In the genomic region with DNA sequence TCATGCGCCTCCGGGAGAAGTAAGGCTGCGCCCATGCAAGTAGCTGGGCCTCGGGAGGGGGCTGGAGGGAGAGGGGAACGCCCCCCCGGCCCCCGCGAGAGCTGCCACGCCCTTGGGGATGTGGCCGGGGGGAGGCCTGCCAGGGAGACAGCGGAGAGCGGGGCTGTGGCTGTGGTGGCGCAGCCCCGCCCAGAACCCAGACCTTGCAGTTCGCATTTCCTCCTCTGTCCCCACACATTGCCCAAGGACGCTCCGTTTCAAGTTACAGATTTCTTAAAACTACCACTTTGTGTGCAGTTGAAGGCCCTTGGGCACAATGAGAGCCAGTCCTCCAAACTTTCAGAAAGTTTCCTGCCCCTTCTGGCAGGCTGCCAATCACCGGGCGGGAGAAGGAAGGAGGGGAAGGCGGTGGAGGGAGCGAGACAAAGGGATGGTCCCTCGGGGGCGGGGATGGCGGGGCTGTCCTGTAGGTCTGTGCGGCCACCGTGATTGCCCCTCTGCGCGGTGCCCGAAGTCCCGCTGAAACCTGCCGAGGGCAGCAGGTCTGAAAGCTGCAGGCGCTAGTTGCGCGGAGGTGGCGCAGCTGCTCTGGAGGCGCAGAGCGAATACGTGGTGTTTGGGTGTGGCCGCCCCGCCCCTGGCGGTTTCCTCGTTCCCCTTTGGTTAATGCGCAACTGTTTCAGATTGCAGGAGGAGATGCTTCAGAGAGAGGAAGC, we compare ENCODE assay signal across 8 cellular contexts. TPM values are rescaled to one million over a fixed set of nuclear protein-coding genes. Genes with fewer than 3 reads are reported as not detected.
A peak's percentile ranks its signal among the peaks of the same experiment; 100 is the strongest.
DNase-seq lines count a peak whose midpoint lies in the region; ATAC-seq and TF ChIP-seq lines count a peak whose summit lies in the region.

No MANE protein-coding gene starts in this region.

- no CpG with 5 or more reads among the region's 43 CpGs for WGBS in neuronal stem cell (ENCODE audit: extremely low coverage in 2 of 2, insufficient read length in 2 of 2, insufficient replicate concordance in 1 of 2), 2 donors

- no peaks in the 10 kb centered on the region for H3F3A ChIP-seq in PC-3 (ENCODE audit: low read length, unreplicated experiment)

- no peaks in the 10 kb centered on the region for H3K27me3 Mint-ChIP-seq in CD4-positive, alpha-beta memory T cell
- no peaks in the 10 kb centered on the region for H3K27me3 Mint-ChIP-seq in activated T-helper 1 cell treated with anti-CD3 and anti-CD28 coated beads, Interleukin-12 subunit alpha, Interleukin-12 subunit beta, Interleukin-2, Interleukin-4 antibody, amounts not matched to agents 30 ng/mL and 10 ng/mL and 1 ng/mL, durations not matched to agents 14 hours and 24 hours and 36 hours (ENCODE audit: insufficient read depth)

- peaks cover 0 to 10% (median 0%) of the 10 kb centered on the region in 8 donors for H3K9me3 Mint-ChIP-seq in CD4-positive, alpha-beta memory T cell
- no peaks in the 10 kb centered on the region for H3K9me3 Mint-ChIP-seq in activated T-helper 1 cell treated with anti-CD3 and anti-CD28 coated beads, Interleukin-12 subunit alpha, Interleukin-12 subunit beta, Interleukin-2, Interleukin-4 antibody, amounts not matched to agents 30 ng/mL and 10 ng/mL and 1 ng/mL, durations not matched to agents 14 hours and 24 hours and 36 hours

- H3K36me3 Mint-ChIP-seq in CD4-positive, alpha-beta memory T cell: peaks cover 30 to 74% of the 10 kb centered on the region in 2 donors
- H3K36me3 Mint-ChIP-seq in activated T-helper 1 cell treated with anti-CD3 and anti-CD28 coated beads, Interleukin-12 subunit alpha, Interleukin-12 subunit beta, Interleukin-2, Interleukin-4 antibody, amounts not matched to agents 30 ng/mL and 10 ng/mL and 1 ng/mL, durations not matched to agents 14 hours and 24 hours and 36 hours (ENCODE audit: low read depth): peaks cover 39% of the 10 kb centered on the region

- H2AFZ ChIP-seq in PC-3 (ENCODE audit: low read length) (peak overlapping the region; percentile 73), neuronal stem cell (ENCODE audit: low read length) (no peak overlapping the region)

- BruUV-seq in PC-3 (replicated peaks; lab: Mats Ljungman, UMichigan): no TSS peak

- no peaks in the 10 kb centered on the region for H3K9me3 ChIP-seq in CD4-positive, alpha-beta memory T cell (ENCODE audit: control insufficient read depth in 1 of 2, low read length in 2 of 2)
- no peaks in the 10 kb centered on the region for H3K9me3 ChIP-seq in PC-3 (ENCODE audit: low read length)
- no peaks in the 10 kb centered on the region for H3K9me3 ChIP-seq in neuronal stem cell (replicated peaks in 1 of 2; ENCODE audit: control insufficient read depth in 2 of 2, insufficient read depth in 1 of 2, low read depth in 1 of 2, low read length in 2 of 2)
- no peaks in the 10 kb centered on the region for H3K9me3 ChIP-seq in thoracic aorta

- H2BK15ac ChIP-seq in neuronal stem cell (ENCODE audit: low read length): peak overlapping the region; percentile 99

- no peak overlapping the region for H3K4ac ChIP-seq in neuronal stem cell (ENCODE audit: low read length)

- H3K4me1 ChIP-seq in CD4-positive, alpha-beta memory T cell (ENCODE audit: insufficient read depth, low read length): peaks cover 65% of the 10 kb centered on the region
- peaks cover 10% of the 10 kb centered on the region for H3K4me1 ChIP-seq in PC-3 (ENCODE audit: insufficient read depth, low read length)
- peaks cover 9 to 33% of the 10 kb centered on the region in 2 donors for H3K4me1 ChIP-seq in neuronal stem cell (ENCODE audit: control insufficient read depth in 2 of 2, insufficient read depth in 1 of 2, low read depth in 1 of 2, low read length in 2 of 2)
- H3K4me1 ChIP-seq in thoracic aorta (ENCODE audit: control insufficient read depth in 1 of 2, low read depth in 2 of 2): peaks cover 39 to 49% of the 10 kb centered on the region in 2 donors

- no peak overlapping the region for H2BK120ac ChIP-seq in neuronal stem cell (ENCODE audit: low read depth, low read length)

- H2BK5ac ChIP-seq in neuronal stem cell (ENCODE audit: low read length): peak overlapping the region; percentile 92

- H3K23ac ChIP-seq in neuronal stem cell (ENCODE audit: low read depth, low read length, poor library complexity): peak overlapping the region; percentile 40

- POLR2A ChIA-PET in CD4-positive, alpha-beta memory T cell (lab: Charles Lee; ENCODE audit: partially characterized antibody): interaction anchor here (0.6 to 15.7 kb wide), 45 partner anchors 8 to 1371 kb away, joined by 3 to 483 read pairs (median 5); partner anchors contain the start of genes RSU1, ST8SIA6, STAM and TRDMT1
- POLR2A ChIA-PET in PC-3 (lab: Charles Lee; ENCODE audit: unreplicated experiment): interaction anchor here (0.6 to 1.6 kb wide), 3 partner anchors 15 to 24 kb away, joined by 6 to 9 read pairs (median 7); no protein-coding TSS in a partner anchor

- H3K18ac ChIP-seq in neuronal stem cell (ENCODE audit: low read length): peak overlapping the region; percentile 99

- peaks cover 35 to 94% (median 59%) of the 10 kb centered on the region in 4 donors for H3K4me1 Mint-ChIP-seq in CD4-positive, alpha-beta memory T cell
- peaks cover 60% of the 10 kb centered on the region for H3K4me1 Mint-ChIP-seq in activated T-helper 1 cell treated with anti-CD3 and anti-CD28 coated beads, Interleukin-12 subunit alpha, Interleukin-12 subunit beta, Interleukin-2, Interleukin-4 antibody, amounts not matched to agents 30 ng/mL and 10 ng/mL and 1 ng/mL, durations not matched to agents 14 hours and 24 hours and 36 hours (ENCODE audit: low read depth)

- CTCF ChIA-PET in CD4-positive, alpha-beta memory T cell (lab: Charles Lee; ENCODE audit: partially characterized antibody): interaction anchor here (0.8 to 7.9 kb wide), 21 partner anchors 8 to 415 kb away, joined by 3 to 60 read pairs (median 5); partner anchors contain the start of genes RSU1 and TRDMT1
- CTCF ChIA-PET in PC-3 (lab: Charles Lee): interaction anchor here (0.6 to 0.7 kb wide), 2 partner anchors 30 to 154 kb away, joined by 4 to 6 read pairs; no protein-coding TSS in a partner anchor

- peaks cover 31% of the 10 kb centered on the region for H3K79me2 ChIP-seq in PC-3 (ENCODE audit: low read length)

- H4K8ac ChIP-seq in neuronal stem cell (ENCODE audit: low read depth, low read length): no peak overlapping the region

- H3K27ac Mint-ChIP-seq in CD4-positive, alpha-beta memory T cell: peak overlapping the region; percentile 96 to 100 (median 99)
- H3K27ac Mint-ChIP-seq in activated T-helper 1 cell treated with anti-CD3 and anti-CD28 coated beads, Interleukin-12 subunit alpha, Interleukin-12 subunit beta, Interleukin-2, Interleukin-4 antibody, amounts not matched to agents 30 ng/mL and 10 ng/mL and 1 ng/mL, durations not matched to agents 14 hours and 24 hours and 36 hours: peak overlapping the region; percentile 99

- H2AK5ac ChIP-seq in neuronal stem cell (ENCODE audit: low read depth, low read length): peak overlapping the region; percentile 99

- TF ChIP-seq CTCF in PC-3 (conservative IDR thresholded peaks at IDR 0.05; ENCODE audit: low read depth, low read length): no peak
- TF ChIP-seq CTCF in fibroblast of the aortic adventitia (IDR thresholded peaks at IDR 0.05; ENCODE audit: insufficient read depth, low read length): peak; percentile 25
- no peak for TF ChIP-seq CTCF in thoracic aorta (IDR thresholded peaks at IDR 0.05)

- H3K14ac ChIP-seq in neuronal stem cell (ENCODE audit: low read length): peak overlapping the region; percentile 100

- H3K4me2 ChIP-seq in PC-3 (ENCODE audit: low read length) (peak overlapping the region; percentile 75), neuronal stem cell (ENCODE audit: insufficient read depth, low read length, poor library complexity, severe bottlenecking) (peak overlapping the region; percentile 85)

- ATAC-seq in GM19438 (IDR thresholded peaks at IDR 0.05; ENCODE audit: low read depth, unreplicated experiment) (peak; percentile 55), HG03521 (IDR thresholded peaks at IDR 0.05; ENCODE audit: unreplicated experiment) (peak; percentile 48), PC-3 (peak; percentile 23), thoracic aorta (ENCODE audit: insufficient number of reproducible peaks, low FRiP score, low read depth) (peak; percentile 2)

- peak overlapping the region; percentile 98 for H3K27ac ChIP-seq in CD4-positive, alpha-beta memory T cell (ENCODE audit: low read depth, low read length)
- H3K27ac ChIP-seq in PC-3 (ENCODE audit: low read length) (peak overlapping the region; percentile 84), neuronal stem cell (replicated peaks; ENCODE audit: low read length) (peak overlapping the region; percentile 29), thoracic aorta (peak overlapping the region; percentile 94 to 99)

- peaks cover 41% of the 10 kb centered on the region for H3K36me3 ChIP-seq in CD4-positive, alpha-beta memory T cell (ENCODE audit: insufficient read depth, low read length)
- H3K36me3 ChIP-seq in PC-3 (ENCODE audit: low read depth, low read length): peaks cover 21% of the 10 kb centered on the region
- H3K36me3 ChIP-seq in neuronal stem cell (replicated peaks in 1 of 2; ENCODE audit: control insufficient read depth in 2 of 2, insufficient read depth in 2 of 2, low read length in 2 of 2): peaks cover 21 to 57% of the 10 kb centered on the region in 2 donors
- H3K36me3 ChIP-seq in thoracic aorta: peaks cover 47% of the 10 kb centered on the region

- peak overlapping the region; percentile 88 to 99 (median 98) for H3K4me3 Mint-ChIP-seq in CD4-positive, alpha-beta memory T cell
- peak overlapping the region; percentile 92 for H3K4me3 Mint-ChIP-seq in activated T-helper 1 cell treated with anti-CD3 and anti-CD28 coated beads, Interleukin-12 subunit alpha, Interleukin-12 subunit beta, Interleukin-2, Interleukin-4 antibody, amounts not matched to agents 30 ng/mL and 10 ng/mL and 1 ng/mL, durations not matched to agents 14 hours and 24 hours and 36 hours

- peaks cover 5% of the 10 kb centered on the region for H3K79me1 ChIP-seq in neuronal stem cell (ENCODE audit: low read depth, low read length)

- intact Hi-C loops in CD4-positive, alpha-beta memory T cell (cut with micrococcal nuclease): loop anchor here (1.0 to 2.0 kb wide), 13 partner anchors 24 to 1429 kb away; partner anchors contain the start of genes ARL5B, NSUN6, PTER and RSU1
- intact Hi-C loops in PC-3 (cut with micrococcal nuclease): loop anchor here (1.0 to 5.0 kb wide), 2 partner anchors 30 to 153 kb away; no protein-coding TSS in a partner anchor
- intact Hi-C loops in activated T-helper 1 cell treated with anti-CD3 and anti-CD28 coated beads, Interleukin-12 subunit alpha, Interleukin-12 subunit beta, Interleukin-2, Interleukin-4 antibody, amounts not matched to agents 30 ng/mL and 10 ng/mL and 1 ng/mL, durations not matched to agents 14 hours and 24 hours and 36 hours (cut with micrococcal nuclease): loop anchor here (1.0 to 5.0 kb wide), 8 partner anchors 29 to 1033 kb away; partner anchors contain the start of genes PTER, STAM and TRDMT1

- DNase-seq in CD4-positive, alpha-beta memory T cell: peak; percentile 93 to 96 (median 94)
- DNase-seq in PC-3 (peak; percentile 70), fibroblast of the aortic adventitia (ENCODE audit: low read depth) (peak; percentile 76), neuronal stem cell (ENCODE audit: low spot score) (peak; percentile 73), thoracic aorta (ENCODE audit: low spot score) (no peak)
- DNase-seq in activated T-helper 1 cell treated with anti-CD3 and anti-CD28 coated beads, Interleukin-12 subunit alpha, Interleukin-12 subunit beta, Interleukin-2, Interleukin-4 antibody, amounts not matched to agents 30 ng/mL and 10 ng/mL and 1 ng/mL, durations not matched to agents 14 hours and 24 hours and 36 hours (ENCODE audit: low spot score): peak; percentile 90

- no peak overlapping the region for H2BK12ac ChIP-seq in neuronal stem cell (ENCODE audit: low read length)

- H3K27me3 ChIP-seq in CD4-positive, alpha-beta memory T cell (ENCODE audit: insufficient read depth, low read length): no peaks in the 10 kb centered on the region
- no peaks in the 10 kb centered on the region for H3K27me3 ChIP-seq in PC-3 (ENCODE audit: low read length)
- no peaks in the 10 kb centered on the region for H3K27me3 ChIP-seq in neuronal stem cell (ENCODE audit: control insufficient read depth in 3 of 3, insufficient read depth in 3 of 3, low read depth in 1 of 3, low read length in 3 of 3)
- no peaks in the 10 kb centered on the region for H3K27me3 ChIP-seq in thoracic aorta (replicated peaks; ENCODE audit: insufficient read depth)

- peaks cover 16% of the 10 kb centered on the region for H4K20me1 ChIP-seq in PC-3 (ENCODE audit: low read length)

- H3K9ac ChIP-seq in PC-3 (ENCODE audit: low read length): peak overlapping the region; percentile 90
- peak overlapping the region; percentile 100 for H3K9ac ChIP-seq in neuronal stem cell (ENCODE audit: low read depth, low read length, poor library complexity)

- H4K91ac ChIP-seq in neuronal stem cell (ENCODE audit: low read depth, low read length, poor library complexity): no peak overlapping the region

- H3K9me2 ChIP-seq in PC-3 (replicated peaks; ENCODE audit: low read length): no peaks in the 10 kb centered on the region

- H3K4me3 ChIP-seq in CD4-positive, alpha-beta memory T cell (ENCODE audit: low read length in 2 of 2): peak overlapping the region; percentile 85 to 91
- H3K4me3 ChIP-seq in PC-3 (ENCODE audit: low read length): peak overlapping the region; percentile 87
- H3K4me3 ChIP-seq in fibroblast of the aortic adventitia (ENCODE audit: low read depth, low read length): peak overlapping the region; percentile 98
- peak overlapping the region; percentile 85 to 100 for H3K4me3 ChIP-seq in neuronal stem cell (ENCODE audit: low read length in 2 of 2)
- H3K4me3 ChIP-seq in thoracic aorta: peak overlapping the region; percentile 96

RNA-seq across cellular contexts. Expression of gene VIM, which starts 2.1 kb away (rescaled TPM):
- 100 to 1,000 TPM; 657 to 677 TPM for total RNA-seq in CD4-positive, alpha-beta memory T cell
- polyA plus RNA-seq in CD4-positive, alpha-beta memory T cell: 100 to 1,000 TPM; 309 to 696 TPM
- total RNA-seq in PC-3 (2014; rRNA removed): 469 and 506 TPM in 2 replicates
- total RNA-seq in activated T-helper 1 cell treated with anti-CD3 and anti-CD28 coated beads, Interleukin-12 subunit alpha, Interleukin-12 subunit beta, Interleukin-2, Interleukin-4 antibody, amounts not matched to agents 30 ng/mL and 10 ng/mL and 1 ng/mL, durations not matched to agents 14 hours and 24 hours and 36 hours: 192 and 193 TPM in 2 replicates
- 10,091 and 12,680 TPM in 2 replicates for total RNA-seq in fibroblast of the aortic adventitia (ENCODE audit: low replicate concordance)
- 689 TPM for polyA plus RNA-seq in neuronal stem cell (2013, experiment 1 of 2)
- 669 TPM for polyA plus RNA-seq in neuronal stem cell (2013, experiment 2 of 2)
- 1,000 to 10,000 TPM; 5,884 to 8,033 TPM for total RNA-seq in thoracic aorta

RNA-seq across cellular contexts. Expression of gene TRDMT1, which starts 28.7 kb away (rescaled TPM):
- 10 to 100 TPM; 20.2 to 21.3 TPM for total RNA-seq in CD4-positive, alpha-beta memory T cell
- 1 to 10 TPM; 7.3 to 8.2 TPM for polyA plus RNA-seq in CD4-positive, alpha-beta memory T cell
- total RNA-seq in PC-3 (2014; rRNA removed): 1.3 and 2.0 TPM in 2 replicates
- total RNA-seq in activated T-helper 1 cell treated with anti-CD3 and anti-CD28 coated beads, Interleukin-12 subunit alpha, Interleukin-12 subunit beta, Interleukin-2, Interleukin-4 antibody, amounts not matched to agents 30 ng/mL and 10 ng/mL and 1 ng/mL, durations not matched to agents 14 hours and 24 hours and 36 hours: 3.3 and 4.2 TPM in 2 replicates
- 11.9 and 19.1 TPM in 2 replicates for total RNA-seq in fibroblast of the aortic adventitia (ENCODE audit: low replicate concordance)
- polyA plus RNA-seq in neuronal stem cell (2013, experiment 1 of 2): 14.4 TPM
- polyA plus RNA-seq in neuronal stem cell (2013, experiment 2 of 2): 14.9 TPM
- 10 to 100 TPM; 12.3 to 21.0 TPM for total RNA-seq in thoracic aorta

Comparison
In these comparisons a context has a peak if more than half of its experiments do, and no peak if none do; other contexts are left out.
1. H3K27ac ChIP-seq: peak in every context shown above with its lines; median percentile 98 in CD4-positive, alpha-beta memory T cell; 96 in thoracic aorta; 84 in PC-3; 29 in neuronal stem cell.
2. ATAC-seq: peak in every context shown above with its lines; median percentile 55 in GM19438; 48 in HG03521; 23 in PC-3; 2 in thoracic aorta.
3. RNA of gene VIM, which starts 2.1 kb away (total RNA-seq): 10,091 to 12,680 TPM in fibroblast of the aortic adventitia and 5,884 to 8,033 TPM in thoracic aorta; 657 to 677 TPM in CD4-positive, alpha-beta memory T cell, 469 to 506 TPM in PC-3 and 192 to 193 TPM in activated T-helper 1 cell treated with anti-CD3 and anti-CD28 coated beads, Interleukin-12 subunit alpha, Interleukin-12 subunit beta, Interleukin-2, Interleukin-4 antibody, amounts not matched to agents 30 ng/mL and 10 ng/mL and 1 ng/mL, durations not matched to agents 14 hours and 24 hours and 36 hours; every median in the first group is over 4 times any median in the second.
4. Peak in every context shown above with its lines, with median percentiles within 50 percentile points of each other: H3K4me3 ChIP-seq.